In genomic region chr10:130135676-130136213, GRCh38 we compare ENCODE assay signal across 8 cellular contexts. TPM values are rescaled to one million over a fixed set of nuclear protein-coding genes. Genes with fewer than 3 reads are reported as not detected.
DNase-seq lines count a peak whose midpoint lies in the region; ATAC-seq and TF ChIP-seq lines count a peak whose summit lies in the region.

No MANE protein-coding gene starts in this region.

- no peak for TF ChIP-seq POLR2A in HCT116 (IDR thresholded peaks at IDR 0.05; ENCODE audit: borderline replicate concordance, extremely low read depth, insufficient read depth, insufficient read length)

- peaks cover 8% of the 10 kb centered on the region for H3K36me3 Mint-ChIP-seq in activated T-helper 1 cell treated with anti-CD3 and anti-CD28 coated beads, Interleukin-12 subunit alpha, Interleukin-12 subunit beta, Interleukin-2, Interleukin-4 antibody, amounts not matched to agents 30 ng/mL and 10 ng/mL and 1 ng/mL, durations not matched to agents 14 hours and 24 hours and 36 hours (ENCODE audit: low read depth)
- H3K36me3 Mint-ChIP-seq in immature natural killer cell: no peaks in the 10 kb centered on the region

- peak overlapping the region; percentile 61 to 73 for H3K4me3 ChIP-seq in HCT116 (replicated peaks in 1 of 2; ENCODE audit: low read depth in 1 of 2, low read length in 2 of 2)

- intact Hi-C loops in HCT116 (cut with micrococcal nuclease) (loop anchor here (1.0 kb wide), 1 partner anchor 24 kb away; no protein-coding TSS in a partner anchor), head of caudate nucleus (cut with DNase I) (loop anchor here (1.0 kb wide), 1 partner anchor 24 kb away; no protein-coding TSS in a partner anchor)
- intact Hi-C loops in activated T-helper 1 cell treated with anti-CD3 and anti-CD28 coated beads, Interleukin-12 subunit alpha, Interleukin-12 subunit beta, Interleukin-2, Interleukin-4 antibody, amounts not matched to agents 30 ng/mL and 10 ng/mL and 1 ng/mL, durations not matched to agents 14 hours and 24 hours and 36 hours (cut with micrococcal nuclease): loop anchor here (1.0 to 2.0 kb wide), 5 partner anchors 8 to 55 kb away; no protein-coding TSS in a partner anchor

- POLR2A ChIA-PET in HCT116 (lab: Charles Lee): interaction anchor here (1.0 kb wide), 1 partner anchor 25 kb away, joined by 11 read pairs; the partner anchor contains the start of gene C10orf143

- CTCF ChIA-PET in HCT116 (lab: Charles Lee): interaction anchor here (3.7 kb wide), 1 partner anchor 25 kb away, joined by 16 read pairs; the partner anchor contains the start of gene C10orf143

- H3K27ac ChIP-seq in C4-2B (peak overlapping the region; percentile 95), HCT116 (ENCODE audit: low read depth, low read length) (peak overlapping the region; percentile 64; the same call in 1 of the 2 replicates), substantia nigra (ENCODE audit: low read depth, low read length, poor library complexity, severe bottlenecking) (peak overlapping the region; percentile 68)

- H3K9me3 Mint-ChIP-seq in activated T-helper 1 cell treated with anti-CD3 and anti-CD28 coated beads, Interleukin-12 subunit alpha, Interleukin-12 subunit beta, Interleukin-2, Interleukin-4 antibody, amounts not matched to agents 30 ng/mL and 10 ng/mL and 1 ng/mL, durations not matched to agents 14 hours and 24 hours and 36 hours: no peaks in the 10 kb centered on the region
- no peaks in the 10 kb centered on the region for H3K9me3 Mint-ChIP-seq in immature natural killer cell

- H3K4me1 ChIP-seq in HCT116 (ENCODE audit: control insufficient read depth in 1 of 2, insufficient read depth in 2 of 2, low read length in 2 of 2): peaks cover 8 to 24% of the 10 kb centered on the region in 2 experiments; a peak in 3 of 4 replicates

- TSS peak; percentile 64 for BruUV-seq in HCT116 (replicated peaks; lab: Mats Ljungman, UMichigan)

- peak; percentile 34 for ATAC-seq in HCT116

- no peak for TF ChIP-seq RAD21 in HCT116 (IDR thresholded peaks at IDR 0.05; ENCODE audit: low read depth)

- peaks cover 41% of the 10 kb centered on the region for H3K79me2 ChIP-seq in HCT116 (ENCODE audit: insufficient read depth, low read length)

- 0 out of 2 replicates have a peak, but pooled peaks cover 6% of the 10 kb centered on the region for H4K20me1 ChIP-seq in HCT116 (ENCODE audit: insufficient read depth)

- H3K9me3 ChIP-seq in HCT116 (ENCODE audit: control insufficient read depth in 1 of 2, insufficient read depth in 1 of 2, low read depth in 1 of 2, low read length in 2 of 2): no peaks in the 10 kb centered on the region

- peaks cover 15% of the 10 kb centered on the region for H3K27me3 Mint-ChIP-seq in activated T-helper 1 cell treated with anti-CD3 and anti-CD28 coated beads, Interleukin-12 subunit alpha, Interleukin-12 subunit beta, Interleukin-2, Interleukin-4 antibody, amounts not matched to agents 30 ng/mL and 10 ng/mL and 1 ng/mL, durations not matched to agents 14 hours and 24 hours and 36 hours (ENCODE audit: insufficient read depth)
- H3K27me3 Mint-ChIP-seq in immature natural killer cell (ENCODE audit: low read depth in 3 of 3): peaks cover 0 to 11% (median 0%) of the 10 kb centered on the region in 3 donors

- RAD21 ChIA-PET in HCT116 (lab: Charles Lee; ENCODE audit: low non-redundant PET in 1 of 2, low total read pairs in 2 of 2, uncharacterized antibody in 2 of 2, unreplicated experiment in 2 of 2): no interaction called here

- no peaks in the 10 kb centered on the region for H3K36me3 ChIP-seq in HCT116 (ENCODE audit: control insufficient read depth in 1 of 2, insufficient read depth in 2 of 2, low read length in 2 of 2)

- DNase-seq in HCT116 (ENCODE audit: low read depth, low spot score): no peak
- DNase-seq in activated T-helper 1 cell treated with anti-CD3 and anti-CD28 coated beads, Interleukin-12 subunit alpha, Interleukin-12 subunit beta, Interleukin-2, Interleukin-4 antibody, amounts not matched to agents 30 ng/mL and 10 ng/mL and 1 ng/mL, durations not matched to agents 14 hours and 24 hours and 36 hours (ENCODE audit: low spot score): no peak
- DNase-seq in immature natural killer cell: no peak
- peak in 3 of 49 donors; percentile 28 to 53 (median 33) for DNase-seq in substantia nigra (lab: John Stamatoyannopoulos, UW)
- DNase-seq in NCI-H1105 treated with DMSO at 0.1 percent for 48 hours (lab: John Stamatoyannopoulos, UW): no peak
- DNase-seq in head of caudate nucleus: no peak
- no peak for DNase-seq in NCI-H1048 (lab: John Stamatoyannopoulos, UW)

- no peak overlapping the region for H2AFZ ChIP-seq in HCT116 (ENCODE audit: low read depth, low read length, poor library complexity, severe bottlenecking)

- no peaks in the 10 kb centered on the region for H3K27me3 ChIP-seq in HCT116 (ENCODE audit: insufficient read depth, low read length)

- H3K4me1 Mint-ChIP-seq in activated T-helper 1 cell treated with anti-CD3 and anti-CD28 coated beads, Interleukin-12 subunit alpha, Interleukin-12 subunit beta, Interleukin-2, Interleukin-4 antibody, amounts not matched to agents 30 ng/mL and 10 ng/mL and 1 ng/mL, durations not matched to agents 14 hours and 24 hours and 36 hours (ENCODE audit: low read depth): peaks cover 46% of the 10 kb centered on the region
- H3K4me1 Mint-ChIP-seq in immature natural killer cell: peaks cover 34 to 40% of the 10 kb centered on the region in 2 donors

- peak overlapping the region; percentile 68 for H3K27ac Mint-ChIP-seq in activated T-helper 1 cell treated with anti-CD3 and anti-CD28 coated beads, Interleukin-12 subunit alpha, Interleukin-12 subunit beta, Interleukin-2, Interleukin-4 antibody, amounts not matched to agents 30 ng/mL and 10 ng/mL and 1 ng/mL, durations not matched to agents 14 hours and 24 hours and 36 hours
- peak overlapping the region; percentile 51 to 87 (median 69) for H3K27ac Mint-ChIP-seq in immature natural killer cell

- TF ChIP-seq CTCF in C4-2B (conservative IDR thresholded peaks at IDR 0.05): no peak
- no peak for TF ChIP-seq CTCF in HCT116 (IDR thresholded peaks at IDR 0.05 in 2 of 3, conservative IDR thresholded peaks at IDR 0.05 in 1 of 3; ENCODE audit: borderline replicate concordance in 1 of 3, insufficient read depth in 1 of 3, low read depth in 2 of 3, low read length in 2 of 3)

- peak overlapping the region; percentile 73 for H3K9ac ChIP-seq in HCT116 (ENCODE audit: low read length)

- peak overlapping the region; percentile 75 for H3K4me2 ChIP-seq in HCT116 (ENCODE audit: low read length)

- peak overlapping the region; percentile 90 for H3K4me3 Mint-ChIP-seq in activated T-helper 1 cell treated with anti-CD3 and anti-CD28 coated beads, Interleukin-12 subunit alpha, Interleukin-12 subunit beta, Interleukin-2, Interleukin-4 antibody, amounts not matched to agents 30 ng/mL and 10 ng/mL and 1 ng/mL, durations not matched to agents 14 hours and 24 hours and 36 hours
- H3K4me3 Mint-ChIP-seq in immature natural killer cell: peak overlapping the region; percentile 82 to 94 (median 88)

- no peaks in the 10 kb centered on the region for H3K9me2 ChIP-seq in HCT116 (ENCODE audit: insufficient read depth)

TF ChIP-seq in HCT116, 20 proteins besides CTCF, POLR2A, EP300 and RAD21:
- TF ChIP-seq ELF1 (IDR thresholded peaks at IDR 0.05; ENCODE audit: borderline replicate concordance, low read depth) (no peak), EGR1 (IDR thresholded peaks at IDR 0.05; ENCODE audit: low read depth) (no peak), TCF7L2 (IDR thresholded peaks at IDR 0.05; ENCODE audit: borderline replicate concordance, extremely low read depth, insufficient read depth, insufficient read length) (no peak), CBX3 (IDR thresholded peaks at IDR 0.05; ENCODE audit: low read depth) (no peak), SIN3A (IDR thresholded peaks at IDR 0.05; ENCODE audit: low read depth) (no peak), ZFX (IDR thresholded peaks at IDR 0.05) (no peak)
- TF ChIP-seq, protein P1, sequence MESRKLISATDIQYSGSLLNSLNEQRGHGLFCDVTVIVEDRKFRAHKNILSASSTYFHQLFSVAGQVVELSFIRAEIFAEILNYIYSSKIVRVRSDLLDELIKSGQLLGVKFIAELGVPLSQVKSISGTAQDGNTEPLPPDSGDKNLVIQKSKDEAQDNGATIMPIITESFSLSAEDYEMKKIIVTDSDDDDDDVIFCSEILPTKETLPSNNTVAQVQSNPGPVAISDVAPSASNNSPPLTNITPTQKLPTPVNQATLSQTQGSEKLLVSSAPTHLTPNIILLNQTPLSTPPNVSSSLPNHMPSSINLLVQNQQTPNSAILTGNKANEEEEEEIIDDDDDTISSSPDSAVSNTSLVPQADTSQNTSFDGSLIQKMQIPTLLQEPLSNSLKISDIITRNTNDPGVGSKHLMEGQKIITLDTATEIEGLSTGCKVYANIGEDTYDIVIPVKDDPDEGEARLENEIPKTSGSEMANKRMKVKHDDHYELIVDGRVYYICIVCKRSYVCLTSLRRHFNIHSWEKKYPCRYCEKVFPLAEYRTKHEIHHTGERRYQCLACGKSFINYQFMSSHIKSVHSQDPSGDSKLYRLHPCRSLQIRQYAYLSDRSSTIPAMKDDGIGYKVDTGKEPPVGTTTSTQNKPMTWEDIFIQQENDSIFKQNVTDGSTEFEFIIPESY (IDR thresholded peaks at IDR 0.05; ENCODE audit: extremely low read depth, insufficient replicate concordance, low read length): no peak

RNA-seq across cellular contexts. Expression of gene GLRX3, which starts 0.4 kb away (rescaled TPM):
- 59.1 TPM for total RNA-seq in HCT116 (2021; ENCODE audit: unreplicated experiment)
- polyA plus RNA-seq in HCT116 (2012): 18.0 and 26.8 TPM in 2 replicates
- 119 and 129 TPM in 2 replicates for total RNA-seq in activated T-helper 1 cell treated with anti-CD3 and anti-CD28 coated beads, Interleukin-12 subunit alpha, Interleukin-12 subunit beta, Interleukin-2, Interleukin-4 antibody, amounts not matched to agents 30 ng/mL and 10 ng/mL and 1 ng/mL, durations not matched to agents 14 hours and 24 hours and 36 hours
- 100 to 1,000 TPM in 1 of 3 donors, 10 to 100 TPM in 2; 83.7 to 139 (median 85.8) TPM for polyA plus RNA-seq in immature natural killer cell

RNA-seq across cellular contexts. Expression of gene C10orf143, which starts 25.1 kb away (rescaled TPM):
- 0.66 TPM for total RNA-seq in HCT116 (2021; ENCODE audit: unreplicated experiment)
- polyA plus RNA-seq in HCT116 (2012): 0.40 and 0.50 TPM in 2 replicates
- total RNA-seq in activated T-helper 1 cell treated with anti-CD3 and anti-CD28 coated beads, Interleukin-12 subunit alpha, Interleukin-12 subunit beta, Interleukin-2, Interleukin-4 antibody, amounts not matched to agents 30 ng/mL and 10 ng/mL and 1 ng/mL, durations not matched to agents 14 hours and 24 hours and 36 hours: 3.3 and 3.6 TPM in 2 replicates
- 10 to 100 TPM; 17.8 to 31.7 (median 27.0) TPM for polyA plus RNA-seq in immature natural killer cell
